16 cellular contexts compared by ENCODE assay signal in genomic region chr10:87913170-87913921, GRCh38. TPM values are rescaled to one million over a fixed set of nuclear protein-coding genes. Genes with fewer than 3 reads are reported as not detected.
"Had no signal": no experiment of that assay in that cellular context is flagged by ENCODE, and none has a peak within 500 bp of the region (broad histone marks: within the 10 kb centered on the region; RNA-seq: fewer than 3 reads in every experiment).

No MANE protein-coding gene starts in this region.

- H3K4me3 Mint-ChIP-seq: activated naive CD4-positive, alpha-beta T cell treated with anti-CD3 and anti-CD28 coated beads, Interleukin-2, amount 10 ng/mL, durations not matched to agents 7 days and 5 days; mesothelial cell of epicardium had no signal

- H3K4me3 ChIP-seq: ascending aorta, breast epithelium, lower lobe of right lung, skin epidermis, tibial artery, vagina had no signal

- DNase-seq: activated CD4-positive, alpha-beta T cell treated with anti-CD3 and anti-CD28 coated beads, Interleukin-2, amount 50 U/mL, for 4 hours; activated naive CD4-positive, alpha-beta T cell treated with anti-CD3 and anti-CD28 coated beads, Interleukin-2, amount 10 ng/mL, durations not matched to agents 7 days and 5 days; cerebellar nuclear complex; effector CD8-positive, alpha-beta T cell; foreskin melanocyte; head of caudate nucleus; lower lobe of right lung; stimulated activated CD4-positive, alpha-beta T cell treated with anti-CD3 and anti-CD28 coated beads, Interleukin-15, amount 100 ng/mL, for 24 hours; stimulated activated CD4-positive, alpha-beta T cell treated with anti-CD3 and anti-CD28 coated beads, Interleukin-4, amount 100 ng/mL, for 1 hour; tibial artery had no signal

- H3K27ac Mint-ChIP-seq: activated naive CD4-positive, alpha-beta T cell treated with anti-CD3 and anti-CD28 coated beads, Interleukin-2, amount 10 ng/mL, durations not matched to agents 7 days and 5 days; mesothelial cell of epicardium had no signal

- H3K36me3 ChIP-seq: breast epithelium, vagina had no signal

- ATAC-seq: activated CD4-positive, CD25-positive, alpha-beta regulatory T cell treated with anti-CD3 and anti-CD28 coated beads, Interleukin-2, amount 50 U/mL, for 24 hours; lower lobe of right lung had no signal

- H3K27ac ChIP-seq: ascending aorta, breast epithelium, lower lobe of right lung, skin epidermis, tibial artery, vagina had no signal

- H3K27me3 Mint-ChIP-seq: activated naive CD4-positive, alpha-beta T cell treated with anti-CD3 and anti-CD28 coated beads, Interleukin-2, amount 10 ng/mL, durations not matched to agents 7 days and 5 days had no signal

- H3K27me3 ChIP-seq: ascending aorta, breast epithelium, tibial artery, vagina had no signal

RNA-seq across cellular contexts. Expression of gene KLLN, which starts 50.0 kb away (rescaled TPM):
- total RNA-seq: ascending aorta had no signal
